1 cellular context compared by ENCODE assay signal in the genomic region with DNA sequence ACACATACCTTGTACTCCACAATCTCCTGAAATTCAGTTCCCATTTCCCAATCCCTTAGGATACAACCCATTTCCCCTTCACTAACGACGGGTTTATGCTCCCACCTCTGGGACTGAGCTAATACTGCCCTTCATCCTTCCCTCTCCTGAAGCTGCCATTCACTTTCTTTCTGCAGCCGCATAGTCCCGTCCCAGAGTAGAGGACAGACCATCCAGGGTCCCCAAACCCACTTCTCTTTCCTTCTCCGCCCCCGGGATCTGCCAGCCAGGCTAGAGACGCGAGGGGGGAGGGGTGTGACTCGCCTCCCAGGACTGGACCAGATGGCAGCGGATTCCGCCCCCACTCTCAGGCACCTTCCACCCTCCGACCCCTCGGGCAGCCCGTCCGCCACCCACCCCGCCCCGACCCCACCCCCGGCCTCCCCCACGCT.
TF ChIP-seq lines count a peak whose summit lies in the region.

No MANE protein-coding gene starts in this region.

TF ChIP-seq in endothelial cell of umbilical vein, 7 proteins besides CTCF, POLR2A, EP300 and RAD21:
- no peak for TF ChIP-seq JUN (IDR thresholded peaks at IDR 0.05; ENCODE audit: borderline replicate concordance, insufficient read depth, insufficient read length, low read depth)
- TF ChIP-seq FOS (IDR thresholded peaks at IDR 0.05; ENCODE audit: borderline replicate concordance, insufficient read depth, low read length) = no peak
- no peak for TF ChIP-seq EZH2 (IDR thresholded peaks at IDR 0.05; ENCODE audit: borderline replicate concordance, low read depth, low read length, severe bottlenecking)
